2 cellular contexts compared by ENCODE assay signal in genomic region chr10:1360011-1360580, GRCh38.
A peak's percentile ranks its signal among the peaks of the same experiment; 100 is the strongest.
TF ChIP-seq lines count a peak whose summit lies in the region.

No MANE protein-coding gene starts in this region.

TF ChIP-seq in H1, 55 proteins besides CTCF, POLR2A, EP300 and RAD21:
- TF ChIP-seq, protein P1, sequence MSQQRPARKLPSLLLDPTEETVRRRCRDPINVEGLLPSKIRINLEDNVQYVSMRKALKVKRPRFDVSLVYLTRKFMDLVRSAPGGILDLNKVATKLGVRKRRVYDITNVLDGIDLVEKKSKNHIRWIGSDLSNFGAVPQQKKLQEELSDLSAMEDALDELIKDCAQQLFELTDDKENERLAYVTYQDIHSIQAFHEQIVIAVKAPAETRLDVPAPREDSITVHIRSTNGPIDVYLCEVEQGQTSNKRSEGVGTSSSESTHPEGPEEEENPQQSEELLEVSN (IDR thresholded peaks at IDR 0.05) = no peak; the same call in 1 of the 2 replicates
- TF ChIP-seq YY1 (IDR thresholded peaks at IDR 0.05; ENCODE audit: low read depth, low read length) = no peak
- TF ChIP-seq MAX (IDR thresholded peaks at IDR 0.05) = peak; percentile 30; the same call in 1 of the 2 replicates
- TF ChIP-seq POU5F1 (IDR thresholded peaks at IDR 0.05; ENCODE audit: low read depth, low read length) = no peak
- no peak for TF ChIP-seq KDM5A (IDR thresholded peaks at IDR 0.05; ENCODE audit: low read length)
- no peak for TF ChIP-seq PHF8 (conservative IDR thresholded peaks at IDR 0.05; ENCODE audit: low read depth, low read length)

TF ChIP-seq in GM12891, 5 proteins besides CTCF, POLR2A, EP300 and RAD21:
- TF ChIP-seq SPI1 (IDR thresholded peaks at IDR 0.05; ENCODE audit: low read depth, low read length) = no peak
- TF ChIP-seq PAX5 (IDR thresholded peaks at IDR 0.05; ENCODE audit: insufficient read depth, low read length, severe bottlenecking) = no peak
- no peak for TF ChIP-seq POLR2AphosphoS5 (IDR thresholded peaks at IDR 0.05; ENCODE audit: low read depth, low read length)
- no peak for TF ChIP-seq POU2F2 (IDR thresholded peaks at IDR 0.05; ENCODE audit: low read depth, low read length)
- no peak for TF ChIP-seq TAF1 (IDR thresholded peaks at IDR 0.05; ENCODE audit: low read depth, low read length)
